In the genomic region with DNA sequence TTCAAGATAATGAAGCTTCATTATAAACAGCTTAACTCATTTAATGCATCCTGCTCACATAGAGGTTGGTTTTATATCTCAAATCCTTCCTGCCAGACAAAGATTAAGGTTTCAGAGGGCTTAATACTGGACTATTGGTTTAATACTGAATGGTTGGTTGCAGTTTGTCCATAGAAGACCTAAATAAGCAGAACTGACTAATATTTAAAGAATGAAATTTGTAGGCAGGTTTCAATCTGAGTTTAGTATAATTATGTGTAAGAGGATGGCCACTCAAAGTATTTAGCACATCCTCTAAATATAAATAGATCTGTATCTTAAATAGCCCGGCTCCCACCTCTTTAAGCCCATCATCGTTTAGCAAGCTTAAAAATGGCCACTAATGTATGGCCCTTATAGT, we compare ENCODE assay signal across 15 cellular contexts.
DNase-seq lines count a peak whose midpoint lies in the region; ATAC-seq lines count a peak whose summit lies in the region.
"Had no signal": no experiment of that assay in that cellular context is flagged by ENCODE, and none has a peak within 500 bp of the region (broad histone marks: within the 10 kb centered on the region; RNA-seq: fewer than 3 reads in every experiment).

No MANE protein-coding gene starts in this region.

- H3K36me3 Mint-ChIP-seq in stimulated activated memory B cell treated with anti-CD40 and anti-IgM and Interleukin-4, amounts not matched to agents 10 μg/mL and 1 μg/mL and 100 μg/mL, for 72 hours, result peaks cover 39% of the 10 kb centered on the region

- H3K9me3 ChIP-seq in trophoblast cell (ENCODE audit: insufficient read depth, low read depth, low read length), result no peaks in the 10 kb centered on the region
- H3K9me3 ChIP-seq: body of pancreas, ovary had no signal

- H3K23ac ChIP-seq in trophoblast cell (ENCODE audit: low read length), result no peak overlapping the region

- H4K8ac ChIP-seq in trophoblast cell (ENCODE audit: low read depth, low read length), result no peak overlapping the region

- no peaks in the 10 kb centered on the region for H3K27me3 Mint-ChIP-seq in stimulated activated memory B cell treated with anti-CD40 and anti-IgM and Interleukin-4, amounts not matched to agents 10 μg/mL and 1 μg/mL and 100 μg/mL, for 72 hours
- H3K27me3 Mint-ChIP-seq: memory B cell had no signal

- no peak overlapping the region for H2AK5ac ChIP-seq in trophoblast cell (ENCODE audit: low read length)

- no peak overlapping the region for H3K4me3 ChIP-seq in trophoblast cell (ENCODE audit: low read depth, low read length)
- H3K4me3 ChIP-seq: body of pancreas, ovary had no signal

- no peak overlapping the region for H2BK120ac ChIP-seq in trophoblast cell (ENCODE audit: insufficient read depth, low read length, poor library complexity)

- H3K4ac ChIP-seq in trophoblast cell (ENCODE audit: low read depth, low read length), result no peak overlapping the region

- H2BK5ac ChIP-seq in trophoblast cell (ENCODE audit: low read depth, low read length, poor library complexity), result no peak overlapping the region

- H4K12ac ChIP-seq in trophoblast cell (ENCODE audit: low read depth, low read length), result no peak overlapping the region

- H3K36me3 ChIP-seq in trophoblast cell (ENCODE audit: control insufficient read depth in 1 of 2, insufficient read depth in 2 of 2, low read length in 2 of 2), result no peaks in the 10 kb centered on the region
- H3K36me3 ChIP-seq: ovary had no signal

- DNase-seq in trophoblast cell (no peak), Kasumi-1 (lab: John Stamatoyannopoulos, UW) (no peak), NOMO-1 treated with dmso at 0.1 percent for 144 hours (lab: John Stamatoyannopoulos, UW; ENCODE audit: unreplicated experiment) (no peak), AML-193 (lab: John Stamatoyannopoulos, UW) (no peak)
- DNase-seq: body of pancreas; Calu3; NCI-H2227 treated with DMSO at 0.1 percent for 48 hours; ovary; SIG-M5; stimulated activated naive CD4-positive, alpha-beta T cell treated with Interleukin-2 at 50 U/mL for 16 hours had no signal

- H3K4me2 ChIP-seq in trophoblast cell (ENCODE audit: low read length), result no peak overlapping the region

- ATAC-seq in GM18907 (IDR thresholded peaks at IDR 0.05; ENCODE audit: unreplicated experiment) (peak; percentile 62), HG02610 (IDR thresholded peaks at IDR 0.05; ENCODE audit: unreplicated experiment) (peak; percentile 84), HG03439 (IDR thresholded peaks at IDR 0.05; ENCODE audit: unreplicated experiment) (peak; percentile 68)
- peak; percentile 34 for ATAC-seq in stimulated activated memory B cell treated with anti-CD40 and anti-IgM and Interleukin-4, amounts not matched to agents 10 μg/mL and 1 μg/mL and 100 μg/mL, for 72 hours
- ATAC-seq: body of pancreas had no signal

- no peak overlapping the region for H3K18ac ChIP-seq in trophoblast cell (ENCODE audit: low read length)

- H3K27ac ChIP-seq in trophoblast cell (ENCODE audit: low read depth, low read length), result no peak overlapping the region
- H3K27ac ChIP-seq: body of pancreas, ovary had no signal

- H3K4me1 ChIP-seq in trophoblast cell (ENCODE audit: control insufficient read depth in 1 of 2, insufficient read depth in 2 of 2, low read length in 2 of 2), result no peaks in the 10 kb centered on the region

- H3K4me3 Mint-ChIP-seq in stimulated activated memory B cell treated with anti-CD40 and anti-IgM and Interleukin-4, amounts not matched to agents 10 μg/mL and 1 μg/mL and 100 μg/mL, for 72 hours, result no peak overlapping the region
- H3K4me3 Mint-ChIP-seq: memory B cell had no signal

- H2BK12ac ChIP-seq in trophoblast cell (ENCODE audit: low read length), result no peak overlapping the region

- peaks cover 17% of the 10 kb centered on the region for H3K4me1 Mint-ChIP-seq in stimulated activated memory B cell treated with anti-CD40 and anti-IgM and Interleukin-4, amounts not matched to agents 10 μg/mL and 1 μg/mL and 100 μg/mL, for 72 hours

- H3K79me2 ChIP-seq in trophoblast cell (ENCODE audit: control insufficient read depth, insufficient read depth, low read length, poor library complexity), result no peaks in the 10 kb centered on the region

- H3K14ac ChIP-seq in trophoblast cell (ENCODE audit: low read length), result no peak overlapping the region

- no peak overlapping the region for H3K27ac Mint-ChIP-seq in stimulated activated memory B cell treated with anti-CD40 and anti-IgM and Interleukin-4, amounts not matched to agents 10 μg/mL and 1 μg/mL and 100 μg/mL, for 72 hours
- H3K27ac Mint-ChIP-seq: memory B cell had no signal

- H4K91ac ChIP-seq in trophoblast cell (ENCODE audit: low read depth, low read length), result no peak overlapping the region

- no peak overlapping the region for H3K9ac ChIP-seq in trophoblast cell (ENCODE audit: low read length)

- H3K79me1 ChIP-seq in trophoblast cell (ENCODE audit: low read length), result no peaks in the 10 kb centered on the region

- H2AFZ ChIP-seq in trophoblast cell (ENCODE audit: insufficient read depth, low read length, poor library complexity), result no peak overlapping the region

- WGBS in trophoblast cell (ENCODE audit: extremely low coverage, insufficient coverage, insufficient read length), result no CpG with 5 or more reads among the region's 2 CpGs

- peaks cover 5% of the 10 kb centered on the region for H3K9me3 Mint-ChIP-seq in stimulated activated memory B cell treated with anti-CD40 and anti-IgM and Interleukin-4, amounts not matched to agents 10 μg/mL and 1 μg/mL and 100 μg/mL, for 72 hours
- H3K9me3 Mint-ChIP-seq: memory B cell had no signal

- no peaks in the 10 kb centered on the region for H3K27me3 ChIP-seq in trophoblast cell (ENCODE audit: insufficient read depth, low read length)
- H3K27me3 ChIP-seq: body of pancreas, ovary had no signal

Comparison
In these comparisons a context has a peak if more than half of its experiments do, and no peak if none do; other contexts are left out.
1. ATAC-seq: peak in every context shown above with its lines; median percentile 84 in HG02610; 68 in HG03439; 62 in GM18907; 34 in stimulated activated memory B cell treated with anti-CD40 and anti-IgM and Interleukin-4, amounts not matched to agents 10 μg/mL and 1 μg/mL and 100 μg/mL, for 72 hours.